9 cellular contexts compared by ENCODE assay signal in the genomic region with DNA sequence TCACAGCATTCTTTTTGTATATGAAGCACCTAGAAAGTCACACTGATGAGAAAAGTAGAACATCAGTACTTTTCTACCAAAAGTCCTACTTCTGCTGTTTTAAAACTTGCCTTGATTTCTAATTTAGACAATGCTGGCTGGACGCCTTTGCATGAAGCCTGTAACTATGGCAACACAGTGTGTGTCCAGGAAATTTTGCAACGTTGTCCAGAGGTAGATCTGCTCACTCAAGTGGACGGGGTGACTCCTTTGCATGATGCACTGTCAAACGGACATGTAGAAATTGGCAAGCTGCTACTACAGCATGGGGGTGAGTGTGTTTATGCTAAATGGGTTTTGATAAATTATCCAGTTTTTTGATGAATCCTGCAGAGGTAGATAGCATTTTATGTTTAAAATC.
A peak's percentile ranks its signal among the peaks of the same experiment; 100 is the strongest.
DNase-seq lines count a peak whose midpoint lies in the region; ATAC-seq and TF ChIP-seq lines count a peak whose summit lies in the region.
"Had no signal": no experiment of that assay in that cellular context is flagged by ENCODE, and none has a peak within 500 bp of the region (broad histone marks: within the 10 kb centered on the region; RNA-seq: fewer than 3 reads in every experiment).

No MANE protein-coding gene starts in this region.

- peak; percentile 98 for DNase-seq in NCI-H69 (lab: John Stamatoyannopoulos, UW)
- DNase-seq in choroid plexus epithelial cell (ENCODE audit: low read depth), result peak; percentile 96
- DNase-seq in non-pigmented ciliary epithelial cell (ENCODE audit: low read depth), result peak; percentile 69
- no peak for DNase-seq in effector memory CD4-positive, alpha-beta T cell
- DNase-seq in mucosa of descending colon, result no peak
- no peak for DNase-seq in stimulated activated CD4-positive, alpha-beta T cell treated with anti-CD3 and anti-CD28 coated beads, Interleukin-1b, Interleukin-23, amount 100 ng/mL, for 48 hours

- CTCF ChIA-PET in HEK293 (lab: Yijun Ruan, JAX), result interaction anchor here (0.8 to 1.2 kb wide), 3 partner anchors 16 to 488 kb away, joined by 3 to 4 read pairs (median 3); no protein-coding TSS in a partner anchor

- ATAC-seq in mucosa of descending colon, result no peak
- no peak for ATAC-seq in HG03175 (IDR thresholded peaks at IDR 0.05; ENCODE audit: unreplicated experiment)
- ATAC-seq: stimulated activated effector memory CD8-positive, alpha-beta T cell treated with anti-CD3 and anti-CD28 coated beads, Interleukin-12 subunit alpha, Interleukin-12 subunit beta, amount 100 ng/mL, for 72 hours had no signal

- no peaks in the 10 kb centered on the region for H3K27me3 ChIP-seq in effector memory CD4-positive, alpha-beta T cell (replicated peaks; ENCODE audit: control insufficient read depth, insufficient read depth, low read length, poor library complexity, severe bottlenecking)

- POLR2A ChIA-PET in HEK293 (lab: Yijun Ruan, JAX), result no interaction called here

- no peaks in the 10 kb centered on the region for H3K9me3 ChIP-seq in HEK293 (ENCODE audit: control insufficient read depth, insufficient read depth, low read depth, low read length)
- H3K9me3 ChIP-seq in effector memory CD4-positive, alpha-beta T cell (ENCODE audit: control insufficient read depth, low read length), result no peaks in the 10 kb centered on the region
- no peaks in the 10 kb centered on the region for H3K9me3 ChIP-seq in mucosa of descending colon

- TF ChIP-seq CTCF in HEK293 (tag by site-specific recombination; IDR thresholded peaks at IDR 0.05) (no peak), choroid plexus epithelial cell (conservative IDR thresholded peaks at IDR 0.05; ENCODE audit: low read depth, low read length) (no peak), mucosa of descending colon (IDR thresholded peaks at IDR 0.05) (no peak)

- H3K36me3 ChIP-seq in HEK293 (ENCODE audit: control insufficient read depth in 2 of 2, insufficient read depth in 1 of 2, low read length in 2 of 2), result peaks cover 30% of the 10 kb centered on the region in 2 experiments
- peaks cover 9% of the 10 kb centered on the region for H3K36me3 ChIP-seq in effector memory CD4-positive, alpha-beta T cell (ENCODE audit: control insufficient read depth, insufficient read depth, low read length)
- H3K36me3 ChIP-seq in mucosa of descending colon (ENCODE audit: low read depth), result no peaks in the 10 kb centered on the region

- H3K4me3 ChIP-seq in HEK293 (ENCODE audit: low read depth, low read length) (no peak overlapping the region), choroid plexus epithelial cell (ENCODE audit: low read depth, low read length) (no peak overlapping the region), mucosa of descending colon (no peak overlapping the region)
- no peak overlapping the region for H3K4me3 ChIP-seq in effector memory CD4-positive, alpha-beta T cell (ENCODE audit: insufficient read depth, low read depth, low read length, poor library complexity, severe bottlenecking)

- intact Hi-C loops in mucosa of descending colon (cut with DNase I, micrococcal nuclease), result no loop called here

- H3K4me1 ChIP-seq in HEK293 (ENCODE audit: control insufficient read depth, insufficient read depth, low read length) (peaks cover 20% of the 10 kb centered on the region), mucosa of descending colon (ENCODE audit: low read depth) (no peaks in the 10 kb centered on the region)
- H3K4me1 ChIP-seq in effector memory CD4-positive, alpha-beta T cell (ENCODE audit: control insufficient read depth, insufficient read depth, low read length, poor library complexity, severe bottlenecking), result no peaks in the 10 kb centered on the region

- H3K27ac ChIP-seq in HEK293 (ENCODE audit: extremely low read depth, low read depth, low read length), result no peak overlapping the region
- no peak overlapping the region for H3K27ac ChIP-seq in effector memory CD4-positive, alpha-beta T cell (ENCODE audit: insufficient read depth, low read length, poor library complexity, severe bottlenecking)

TF ChIP-seq in HEK293, 187 proteins besides CTCF, POLR2A, EP300 and RAD21:
- TF ChIP-seq PRDM6 (tag by site-specific recombination; IDR thresholded peaks at IDR 0.05), result 0 out of 2 replicates have a peak, but pooled peaks have one; percentile 4
- TF ChIP-seq ZEB2 (tag by site-specific recombination; IDR thresholded peaks at IDR 0.05), result 0 out of 2 replicates have a peak, but pooled peaks have one; percentile 20
- no peak for TF ChIP-seq ZSCAN16 (tag by site-specific recombination; IDR thresholded peaks at IDR 0.05)
- TF ChIP-seq ZIC2 (tag by site-specific recombination; IDR thresholded peaks at IDR 0.05), result peak; percentile 38

Comparison
In these comparisons a context has a peak if more than half of its experiments do, and no peak if none do; other contexts are left out.
1. DNase-seq: peak in NCI-H69 (single experiment), choroid plexus epithelial cell (single experiment) and non-pigmented ciliary epithelial cell (single experiment); none in effector memory CD4-positive, alpha-beta T cell (0 of 3), mucosa of descending colon (0 of 3) and stimulated activated CD4-positive, alpha-beta T cell treated with anti-CD3 and anti-CD28 coated beads, Interleukin-1b, Interleukin-23, amount 100 ng/mL, for 48 hours (single experiment).